In genomic region chr18:11972371-11973174, GRCh38 we compare ENCODE assay signal across 21 cellular contexts.
"Had no signal": no experiment of that assay in that cellular context is flagged by ENCODE, and none has a peak within 500 bp of the region (broad histone marks: within the 10 kb centered on the region; RNA-seq: fewer than 3 reads in every experiment).

No MANE protein-coding gene starts in this region.

- ATAC-seq: activated naive CD4-positive, alpha-beta T cell treated with anti-CD3 and anti-CD28 coated beads, Interleukin-2, amount 50 U/mL, for 72 hours; left cardiac atrium; stimulated activated naive CD8-positive, alpha-beta T cell treated with anti-CD3 and anti-CD28 coated beads, Interleukin-15, Interleukin-2, amounts not matched to agents 100 U/mL and 50 U/mL, for 24 hours; T-helper 17 cell had no signal

- H3K27me3 Mint-ChIP-seq: T-helper 17 cell had no signal

- H3K9me3 Mint-ChIP-seq: activated naive CD4-positive, alpha-beta T cell treated with anti-CD3 and anti-CD28 coated beads, Interleukin-2, amount 50 U/mL, for 72 hours; activated T-helper 1 cell treated with anti-CD3 and anti-CD28 coated beads, Interleukin-12 subunit alpha, Interleukin-12 subunit beta, Interleukin-2, Interleukin-4 antibody, amounts not matched to agents 30 ng/mL and 10 ng/mL and 1 ng/mL, durations not matched to agents 14 hours and 24 hours and 36 hours; immature natural killer cell had no signal

- H3K27me3 ChIP-seq: adrenal gland, breast epithelium, esophagus muscularis mucosa, transverse colon had no signal

- H3K36me3 Mint-ChIP-seq: activated naive CD4-positive, alpha-beta T cell treated with anti-CD3 and anti-CD28 coated beads, Interleukin-2, amount 50 U/mL, for 72 hours; immature natural killer cell had no signal

- H3K4me1 ChIP-seq: adrenal gland, breast epithelium, esophagus muscularis mucosa, transverse colon had no signal

- H3K36me3 ChIP-seq: adrenal gland, breast epithelium, esophagus muscularis mucosa, transverse colon had no signal

- H3K4me3 ChIP-seq: adrenal gland, breast epithelium, esophagus muscularis mucosa, lung, transverse colon had no signal

- H3K4me1 Mint-ChIP-seq: immature natural killer cell, T-helper 17 cell had no signal

- FAIRE-seq: astrocyte had no signal

- H3K27ac Mint-ChIP-seq: activated naive CD4-positive, alpha-beta T cell treated with anti-CD3 and anti-CD28 coated beads, Interleukin-2, amount 50 U/mL, for 72 hours; activated T-helper 1 cell treated with anti-CD3 and anti-CD28 coated beads, Interleukin-12 subunit alpha, Interleukin-12 subunit beta, Interleukin-2, Interleukin-4 antibody, amounts not matched to agents 30 ng/mL and 10 ng/mL and 1 ng/mL, durations not matched to agents 14 hours and 24 hours and 36 hours; immature natural killer cell; T-helper 17 cell had no signal

- H3K4me3 Mint-ChIP-seq: activated T-helper 1 cell treated with anti-CD3 and anti-CD28 coated beads, Interleukin-12 subunit alpha, Interleukin-12 subunit beta, Interleukin-2, Interleukin-4 antibody, amounts not matched to agents 30 ng/mL and 10 ng/mL and 1 ng/mL, durations not matched to agents 14 hours and 24 hours and 36 hours; immature natural killer cell; nephron progenitor cell; T-helper 17 cell had no signal

- DNase-seq: activated CD4-positive, alpha-beta T cell treated with anti-CD3 and anti-CD28 coated beads, Interleukin-2, amount 50 U/mL, for 4 hours; activated gamma-delta T cell treated with Interleukin-2 at 50 U/mL for 16 hours; activated T-cell treated with anti-CD3 and anti-CD28 coated beads for 4 hours; adrenal gland; cerebellar nuclear complex; cortex of kidney; immature natural killer cell; left cardiac atrium; nephron progenitor cell; retina; stimulated activated CD4-positive, alpha-beta T cell treated with anti-CD3 and anti-CD28 coated beads, Interleukin-2, amount 100 ng/mL, for 24 hours; stimulated activated naive CD8-positive, alpha-beta T cell treated with anti-CD3 and anti-CD28 coated beads, Interleukin-15, Interleukin-2, amounts not matched to agents 100 U/mL and 50 U/mL, for 24 hours; substantia nigra; T-helper 17 cell; transverse colon had no signal

- H3K9me3 ChIP-seq: adrenal gland, breast epithelium, esophagus muscularis mucosa, transverse colon had no signal

- H3K27ac ChIP-seq: adrenal gland, breast epithelium, esophagus muscularis mucosa, transverse colon had no signal
